ENCODE assay signal across 1 cellular context in genomic region chr2:8851811-8852560, GRCh38.
TF ChIP-seq lines count a peak whose summit lies in the region.

No MANE protein-coding gene starts in this region.

TF ChIP-seq in K562, 482 proteins besides CTCF, POLR2A, EP300 and RAD21 (continued from another document):
- no peak for TF ChIP-seq THRB (CRISPR knock-in tag; conservative IDR thresholded peaks at IDR 0.05)
- no peak for TF ChIP-seq TRIM25 (IDR thresholded peaks at IDR 0.05; ENCODE audit: borderline replicate concordance)
- TF ChIP-seq FOXK2 (conservative IDR thresholded peaks at IDR 0.05 in 1 of 2, IDR thresholded peaks at IDR 0.05 in 1 of 2; ENCODE audit: low read depth in 2 of 2): no peak
- no peak for TF ChIP-seq ELK3 (CRISPR knock-in tag; IDR thresholded peaks at IDR 0.05)
- no peak for TF ChIP-seq SMARCA5 (IDR thresholded peaks at IDR 0.05)
- no peak for TF ChIP-seq SNIP1 (IDR thresholded peaks at IDR 0.05; ENCODE audit: low read depth)
- TF ChIP-seq ARHGAP35 (IDR thresholded peaks at IDR 0.05; ENCODE audit: partially characterized antibody): no peak
